In the genomic region with DNA sequence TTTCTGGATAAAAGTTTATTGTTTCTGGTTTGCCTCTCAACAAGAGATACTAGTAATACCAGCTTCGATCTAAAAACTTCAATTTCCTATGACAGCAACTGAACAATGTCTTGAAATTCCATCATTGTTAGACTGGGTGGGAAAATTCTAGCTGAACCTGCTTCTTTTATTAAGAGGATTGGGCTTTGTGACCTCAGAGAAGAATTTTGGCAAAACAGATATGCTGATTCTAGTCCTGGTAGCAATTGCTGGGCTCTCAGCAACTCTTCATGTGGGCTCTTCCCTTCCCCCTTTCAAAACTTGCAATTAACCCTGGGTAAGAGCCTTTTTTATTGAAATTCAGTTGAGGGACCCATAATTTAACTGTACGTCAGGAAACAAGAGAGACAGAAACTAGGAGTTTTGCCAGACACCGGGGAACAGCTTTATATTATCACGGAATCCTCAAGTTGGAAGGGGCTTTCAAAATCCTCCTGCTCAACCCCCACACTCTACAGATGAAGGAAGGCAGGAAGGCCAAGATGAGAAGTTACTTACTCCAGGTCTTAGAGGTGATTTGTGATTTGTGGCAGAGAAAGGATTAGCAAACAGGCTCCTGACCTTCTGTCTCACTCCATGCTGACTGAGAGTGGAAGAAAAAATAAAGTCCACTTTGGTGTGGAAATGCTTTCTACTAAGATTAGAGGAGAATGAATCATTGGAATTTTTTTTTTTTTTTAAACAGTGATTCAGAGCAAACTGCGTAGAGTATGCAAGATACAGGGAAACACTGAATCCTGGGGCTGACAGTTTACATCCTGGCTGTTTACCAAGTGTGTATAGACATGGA, we compare ENCODE assay signal across 9 cellular contexts.
DNase-seq lines count a peak whose midpoint lies in the region; FAIRE-seq and TF ChIP-seq lines count a peak whose summit lies in the region.
"Had no signal": no experiment of that assay in that cellular context is flagged by ENCODE, and none has a peak within 500 bp of the region (broad histone marks: within the 10 kb centered on the region; RNA-seq: fewer than 3 reads in every experiment).

No MANE protein-coding gene starts in this region.

- peak overlapping the region; percentile 69 for H3K4me2 ChIP-seq in mammary epithelial cell (ENCODE audit: insufficient read depth, low read depth, low read length)

- POLR2A ChIA-PET in AG04449 (lab: Yijun Ruan, JAX) = interaction anchor here (0.6 kb wide), 1 partner anchor 72 kb away, joined by 3 read pairs; no protein-coding TSS in a partner anchor

- CTCF ChIA-PET in AG04449 (lab: Yijun Ruan, JAX) (interaction anchor here (0.8 to 2.5 kb wide), 4 partner anchors 11 to 404 kb away, joined by 3 to 8 read pairs (median 5); no protein-coding TSS in a partner anchor), mammary epithelial cell (lab: Charles Lee; ENCODE audit: low non-redundant PET) (interaction anchor here (0.6 kb wide), 2 partner anchors 44 to 54 kb away, joined by 3 to 5 read pairs; no protein-coding TSS in a partner anchor)

- H4K20me1 ChIP-seq in mammary epithelial cell (ENCODE audit: insufficient read depth, low read length) = no peaks in the 10 kb centered on the region

- no peaks in the 10 kb centered on the region for H3K9me3 ChIP-seq in mammary epithelial cell (replicated peaks; ENCODE audit: insufficient read depth, low read length)
- H3K9me3 ChIP-seq in mucosa of rectum (ENCODE audit: control insufficient read depth in 2 of 2, low read length in 2 of 2) = no peaks in the 10 kb centered on the region
- no peaks in the 10 kb centered on the region for H3K9me3 ChIP-seq in BE2C
- H3K9me3 ChIP-seq in testis = no peaks in the 10 kb centered on the region

- H3K4me1 ChIP-seq in mammary epithelial cell (ENCODE audit: insufficient read depth, low read length) (peaks cover 46% of the 10 kb centered on the region), mucosa of rectum (ENCODE audit: control insufficient read depth in 2 of 2, insufficient read depth in 2 of 2, low read length in 2 of 2) (peaks cover 45 to 64% of the 10 kb centered on the region in 2 donors), BE2C (peaks cover 9% of the 10 kb centered on the region), testis (no peaks in the 10 kb centered on the region)

- H3K27me3 ChIP-seq in mammary epithelial cell (ENCODE audit: insufficient read depth, low read length) (no peaks in the 10 kb centered on the region), mucosa of rectum (ENCODE audit: control insufficient read depth in 2 of 2, insufficient read depth in 2 of 2, low read length in 2 of 2) (no peaks in the 10 kb centered on the region), BE2C (no peaks in the 10 kb centered on the region), testis (no peaks in the 10 kb centered on the region)

- no peak for FAIRE-seq in HTR-8/SVneo (lab: Jason Lieb, UNC)
- FAIRE-seq: frontal cortex had no signal

- H3K9ac ChIP-seq in mammary epithelial cell (ENCODE audit: insufficient read depth, low read length) (peak overlapping the region; percentile 78), mucosa of rectum (ENCODE audit: low read depth in 1 of 2, low read length in 2 of 2) (peak overlapping the region; percentile 5 to 52)

- 60% methylated on average over 5 of the region's 5 CpGs for WGBS in mammary epithelial cell (ENCODE audit: low coverage, missing lambda C conversion rate)
- 41 to 48% methylated on average over 5 of the region's 5 CpGs for WGBS in testis, 2 donors

- TF ChIP-seq CTCF in AG04449 (IDR thresholded peaks at IDR 0.05; ENCODE audit: insufficient read depth, low read length, missing control alignments) (no peak), mammary epithelial cell (conservative IDR thresholded peaks at IDR 0.05 in 1 of 2, IDR thresholded peaks at IDR 0.05 in 1 of 2; ENCODE audit: extremely low read depth in 1 of 2, insufficient read depth in 1 of 2, low read depth in 1 of 2, low read length in 2 of 2) (no peak), BE2C (IDR thresholded peaks at IDR 0.05; ENCODE audit: low read depth, low read length) (no peak), testis (IDR thresholded peaks at IDR 0.05) (no peak)

- H3K4me3 ChIP-seq in AG04449 (ENCODE audit: low read depth, low read length) = peak overlapping the region; percentile 34
- H3K4me3 ChIP-seq in mammary epithelial cell (replicated peaks in 1 of 3; ENCODE audit: insufficient read depth in 1 of 3, low read depth in 2 of 3, low read length in 3 of 3) = no peak overlapping the region
- peak overlapping the region; percentile 45 to 53 for H3K4me3 ChIP-seq in mucosa of rectum (ENCODE audit: low read length in 2 of 2)
- H3K4me3 ChIP-seq in BE2C (ENCODE audit: low read depth, low read length) = no peak overlapping the region
- no peak overlapping the region for H3K4me3 ChIP-seq in testis

- in situ Hi-C loops in mammary epithelial cell (cut with MboI; ENCODE audit: low sequenced_read_pairs in 2 of 2) = no loop called here

- peak overlapping the region; percentile 80 for H2AFZ ChIP-seq in mammary epithelial cell (ENCODE audit: low read depth, low read length)

- DNase-seq in AG04449 (ENCODE audit: low read depth, low spot score) (peak; percentile 65), HTR-8/SVneo (ENCODE audit: insufficient read length, low spot score) (peak; percentile 73), mammary epithelial cell (peak; percentile 89), pons (ENCODE audit: low spot score) (no peak), BE2C (no peak), testis (no peak), iPS-NIHi11 (ENCODE audit: low spot score) (no peak)

- H3K27ac ChIP-seq in mammary epithelial cell (ENCODE audit: insufficient read depth, low read depth, low read length) (peak overlapping the region; percentile 91), mucosa of rectum (ENCODE audit: low read depth in 2 of 2, low read length in 2 of 2) (peak overlapping the region; percentile 74 to 81), testis (peak overlapping the region in 1 of 2 donors; percentile 10)

- H3K79me2 ChIP-seq in mammary epithelial cell (ENCODE audit: insufficient read depth, low read length) = no peaks in the 10 kb centered on the region

- H3K36me3 ChIP-seq in mammary epithelial cell (ENCODE audit: insufficient read depth, low read length) (no peaks in the 10 kb centered on the region), mucosa of rectum (ENCODE audit: control insufficient read depth in 2 of 2, insufficient read depth in 2 of 2, low read length in 2 of 2) (no peaks in the 10 kb centered on the region), BE2C (no peaks in the 10 kb centered on the region), testis (ENCODE audit: low read depth, missing control alignments) (no peaks in the 10 kb centered on the region)

- no peak for TF ChIP-seq POLR2A in testis (IDR thresholded peaks at IDR 0.05)

- dilution Hi-C loops in mammary epithelial cell (cut with HindIII; ENCODE audit: low sequenced_read_pairs) = no loop called here

- intact Hi-C loops in mammary epithelial cell (cut with micrococcal nuclease) (loop anchor here (1.0 to 5.0 kb wide), 4 partner anchors 55 to 241 kb away; no protein-coding TSS in a partner anchor), testis (cut with DNase I; ENCODE audit: low total_unique reads) (no loop called here)

- BruUV-seq in mammary epithelial cell (replicated peaks; lab: Mats Ljungman, UMichigan) = TSS peak; percentile 89

Comparison
In these comparisons a context has a peak if more than half of its experiments do, and no peak if none do; other contexts are left out.
1. DNase-seq: peak in AG04449 (single experiment), HTR-8/SVneo (single experiment) and mammary epithelial cell (single experiment); none in pons (single experiment), BE2C (single experiment), testis (single experiment) and iPS-NIHi11 (single experiment).
2. H3K4me3 ChIP-seq: peak in AG04449 (single experiment) and mucosa of rectum (2 of 2); none in mammary epithelial cell (0 of 3), BE2C (single experiment) and testis (0 of 2).